ENCODE assay signal across 8 cellular contexts in the genomic region with DNA sequence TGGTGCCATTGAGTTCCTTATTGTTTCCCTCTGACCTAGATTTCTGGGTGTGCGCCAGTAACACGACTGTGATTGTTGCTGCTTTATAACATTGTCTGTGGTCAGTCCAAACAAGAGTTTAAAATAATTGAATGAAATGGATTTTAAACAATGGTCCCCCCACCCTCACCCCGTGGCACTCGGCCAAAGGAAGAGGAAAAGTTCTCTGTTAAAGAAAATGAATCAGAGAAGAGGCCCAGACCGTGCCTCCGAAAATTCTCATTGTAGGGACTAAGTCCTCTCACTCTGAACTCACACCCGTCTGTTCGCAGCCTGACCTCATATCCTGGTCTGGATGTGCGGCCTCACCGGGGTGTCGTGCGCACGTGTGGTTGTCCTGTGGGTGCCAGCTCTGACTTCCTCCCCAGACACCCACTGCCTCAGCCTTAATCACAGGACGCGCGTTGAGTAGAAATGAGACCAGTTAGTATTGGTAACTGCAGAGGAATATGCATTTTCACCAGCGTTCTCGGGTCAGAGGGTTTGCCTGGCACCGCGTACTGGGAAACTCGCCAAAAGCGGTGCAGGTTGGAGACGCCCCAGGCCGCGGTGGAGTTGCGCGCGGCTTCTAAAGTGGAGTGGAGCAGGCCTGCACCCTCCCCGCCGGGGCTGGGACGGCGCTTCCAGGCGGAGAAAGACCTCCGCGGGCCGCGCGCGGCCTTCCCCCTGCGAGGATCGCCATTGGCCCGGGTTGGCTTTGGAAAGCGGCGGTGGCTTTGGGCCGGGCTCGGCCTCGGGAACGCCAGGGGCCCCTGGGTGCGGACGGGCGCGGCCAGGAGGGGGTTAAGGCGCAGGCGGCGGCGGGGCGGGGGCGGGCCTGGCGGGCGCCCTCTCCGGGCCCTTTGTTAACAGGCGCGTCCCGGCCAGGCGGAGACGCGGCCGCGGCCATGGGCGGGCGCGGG. TPM values are rescaled to one million over a fixed set of nuclear protein-coding genes. Genes with fewer than 3 reads are reported as not detected.
DNase-seq lines count a peak whose midpoint lies in the region; ATAC-seq and TF ChIP-seq lines count a peak whose summit lies in the region.

A gene (plus strand): TSS at position 884 of the 941 bp plus-strand sequence. CDS start 193 bp downstream, outside the sequence.

- H3K27ac ChIP-seq in neutrophil (no peak within 1 kb of the TSS), suprapubic skin (peak within 1 kb of the TSS; percentile 93)

- H3K4me3 ChIP-seq in foreskin fibroblast (ENCODE audit: low read depth in 1 of 2, low read length in 2 of 2) (peak within 1 kb of the TSS; percentile 71 to 94), neutrophil (ENCODE audit: low read depth in 1 of 2, low read length in 1 of 2) (peak within 1 kb of the TSS; percentile 42 to 57), suprapubic skin (peak within 1 kb of the TSS; percentile 82)

- no peak for TF ChIP-seq CTCF in foreskin fibroblast (IDR thresholded peaks at IDR 0.05; ENCODE audit: low read depth, low read length)
- no peak for TF ChIP-seq CTCF in neutrophil (IDR thresholded peaks at IDR 0.05)
- TF ChIP-seq CTCF in suprapubic skin (IDR thresholded peaks at IDR 0.05) = no peak

- H3K27me3 ChIP-seq in neutrophil = peaks cover 28% of the 10 kb centered on the region
- no peaks in the 10 kb centered on the region for H3K27me3 ChIP-seq in suprapubic skin

- ATAC-seq in GM21423 (IDR thresholded peaks at IDR 0.05; ENCODE audit: unreplicated experiment) = peak; percentile 68

- H3K4me1 ChIP-seq in neutrophil (ENCODE audit: control insufficient read depth in 1 of 2, insufficient read depth in 1 of 2, low read depth in 1 of 2, low read length in 1 of 2) (peaks cover 15% of the 10 kb centered on the region in 2 experiments), suprapubic skin (peaks cover 43% of the 10 kb centered on the region)

- DNase-seq in D341Med (ENCODE audit: low spot score) (peak; percentile 91), KG1 (lab: John Stamatoyannopoulos, UW) (peak; percentile 62), SHP77 treated with DMSO at 0.1 percent for 48 hours (lab: John Stamatoyannopoulos, UW) (peak; percentile 25), activated gamma-delta T cell treated with Interleukin-2 at 50 U/mL for 16 hours (peak; percentile 65), foreskin fibroblast (peak; percentile 83 to 89), suprapubic skin (ENCODE audit: low spot score in 2 of 2) (peak; percentile 82 to 83)

- no peaks in the 10 kb centered on the region for H3K36me3 ChIP-seq in neutrophil
- H3K36me3 ChIP-seq in suprapubic skin = no peaks in the 10 kb centered on the region

- H3K9me3 ChIP-seq in neutrophil (no peaks in the 10 kb centered on the region), suprapubic skin (no peaks in the 10 kb centered on the region)

- 3% methylated on average over 30 of the region's 72 CpGs for WGBS in suprapubic skin

- TF ChIP-seq POLR2A in suprapubic skin (IDR thresholded peaks at IDR 0.05) = peak in 1 of 2 donors; percentile 35

- no peak for TF ChIP-seq EP300 in suprapubic skin (IDR thresholded peaks at IDR 0.05)

RNA-seq across cellular contexts. Expression of the gene that starts here (rescaled TPM):
- 10 to 100 TPM; 31.3 to 40.4 (median 34.8) TPM for total RNA-seq in suprapubic skin

Comparison
In these comparisons a context has a peak if more than half of its experiments do, and no peak if none do; other contexts are left out.
1. DNase-seq: peak in every context shown above with its lines; median percentile 91 in D341Med; 86 in foreskin fibroblast; 82 in suprapubic skin; 65 in activated gamma-delta T cell treated with Interleukin-2 at 50 U/mL for 16 hours; 62 in KG1; 25 in SHP77 treated with DMSO at 0.1 percent for 48 hours.